In the genomic region with DNA sequence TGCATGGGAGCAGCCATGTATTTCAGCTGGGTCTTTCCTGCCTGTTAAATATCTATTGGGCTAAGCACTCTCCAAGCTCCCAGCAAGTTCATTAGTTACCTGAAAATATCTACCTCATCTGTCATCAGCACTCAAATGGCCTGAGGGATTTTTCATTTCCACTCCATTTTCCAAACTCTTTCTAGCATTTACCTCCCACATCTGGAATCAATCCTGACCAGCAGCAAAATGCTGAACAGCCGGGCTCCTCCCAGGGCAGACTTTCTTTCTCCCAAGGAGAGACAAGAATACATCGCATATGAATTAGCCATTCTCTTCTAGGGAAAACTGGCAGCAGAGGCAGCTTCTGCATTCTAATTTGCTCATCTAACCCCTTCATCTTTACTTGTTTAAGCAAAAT, we compare ENCODE assay signal across 24 cellular contexts.
DNase-seq lines count a peak whose midpoint lies in the region; ATAC-seq and TF ChIP-seq lines count a peak whose summit lies in the region.
"Had no signal": no experiment of that assay in that cellular context is flagged by ENCODE, and none has a peak within 500 bp of the region (broad histone marks: within the 10 kb centered on the region; RNA-seq: fewer than 3 reads in every experiment).

No MANE protein-coding gene starts in this region.

- H3K9ac ChIP-seq in SK-N-SH (no peak overlapping the region), PC-3 (ENCODE audit: low read length) (no peak overlapping the region)

- H3F3A ChIP-seq in SK-N-SH (replicated peaks; ENCODE audit: insufficient read depth): no peaks in the 10 kb centered on the region
- H3F3A ChIP-seq in PC-3 (ENCODE audit: low read length, unreplicated experiment): no peaks in the 10 kb centered on the region

- H3K27me3 Mint-ChIP-seq in nephron progenitor cell (ENCODE audit: low read depth, poor library complexity): peaks cover 3% of the 10 kb centered on the region
- H3K27me3 Mint-ChIP-seq in stimulated activated naive CD8-positive, alpha-beta T cell treated with anti-CD3 and anti-CD28 coated beads, Interleukin-15, amount 100 ng/mL, for 72 hours: no peaks in the 10 kb centered on the region

- H3K27me3 ChIP-seq in SK-N-SH (ENCODE audit: insufficient read depth): no peaks in the 10 kb centered on the region
- H3K27me3 ChIP-seq in PC-3 (ENCODE audit: low read length): no peaks in the 10 kb centered on the region
- H3K27me3 ChIP-seq: BE2C, SJSA1 had no signal

- peak; percentile 45 for DNase-seq in AG08395 (ENCODE audit: low spot score)
- peak; percentile 50 for DNase-seq in SK-N-SH
- DNase-seq in fibroblast of peridontal ligament (ENCODE audit: extremely low read depth): peak; percentile 2
- DNase-seq in nephron progenitor cell: peak; percentile 8
- DNase-seq in DMS153 (lab: John Stamatoyannopoulos, UW): no peak
- DNase-seq in kidney glomerular epithelial cell (lab: John Stamatoyannopoulos, UW): no peak
- DNase-seq in PC-3: no peak
- DNase-seq in stimulated activated naive CD8-positive, alpha-beta T cell treated with anti-CD3 and anti-CD28 coated beads, Interleukin-15, amount 100 ng/mL, for 72 hours: no peak
- DNase-seq: 8988T; BE2C; CD4-positive, CD25-positive, alpha-beta regulatory T cell; COR-L47; DMS79 treated with DMSO at 0.1 percent for 48 hours; H7; HFFc6; Kasumi-1; MM.1S; NCI-H1092; NCI-H1436; NCI-H187 treated with DMSO at 0.1 percent for 48 hours; NCI-H2107; NCI-H748 treated with DMSO at 0.1 percent for 48 hours; NK-92 treated with Interleukin-12 subunit alpha and Interleukin-12 subunit beta, amount 100 ng/mL, for 24 hours had no signal

- no peak overlapping the region for H3K4me3 Mint-ChIP-seq in nephron progenitor cell
- H3K4me3 Mint-ChIP-seq in stimulated activated naive CD8-positive, alpha-beta T cell treated with anti-CD3 and anti-CD28 coated beads, Interleukin-15, amount 100 ng/mL, for 72 hours: no peak overlapping the region
- H3K4me3 Mint-ChIP-seq: CD4-positive, CD25-positive, alpha-beta regulatory T cell; HFFc6 had no signal

- H3K4me3 ChIP-seq in SK-N-SH (ENCODE audit: low read depth in 2 of 2, low read length in 1 of 2) (no peak overlapping the region), PC-3 (ENCODE audit: low read length) (no peak overlapping the region)
- H3K4me3 ChIP-seq: SJSA1 had no signal

- H3K36me3 ChIP-seq in SK-N-SH (replicated peaks in 1 of 2; ENCODE audit: control insufficient read depth in 1 of 2, insufficient read depth in 2 of 2, low read length in 1 of 2): no peaks in the 10 kb centered on the region
- H3K36me3 ChIP-seq in PC-3 (ENCODE audit: low read depth, low read length): no peaks in the 10 kb centered on the region
- H3K36me3 ChIP-seq: BE2C, SJSA1 had no signal

- no TSS peak for BruUV-seq in PC-3 (replicated peaks; lab: Mats Ljungman, UMichigan)

- TF ChIP-seq CTCF in SK-N-SH (IDR thresholded peaks at IDR 0.05) (no peak), nephron progenitor cell (IDR thresholded peaks at IDR 0.05) (no peak), PC-3 (conservative IDR thresholded peaks at IDR 0.05; ENCODE audit: low read depth, low read length) (no peak)

- no peaks in the 10 kb centered on the region for H3K9me3 Mint-ChIP-seq in nephron progenitor cell
- no peaks in the 10 kb centered on the region for H3K9me3 Mint-ChIP-seq in stimulated activated naive CD8-positive, alpha-beta T cell treated with anti-CD3 and anti-CD28 coated beads, Interleukin-15, amount 100 ng/mL, for 72 hours

- H3K4me1 ChIP-seq in SK-N-SH (ENCODE audit: control insufficient read depth in 1 of 2, insufficient read depth in 2 of 2, low read depth in 1 of 2, low read length in 1 of 2): peaks cover 0 to 25% of the 10 kb centered on the region in 2 experiments; a peak in 3 of 4 replicates
- no peaks in the 10 kb centered on the region for H3K4me1 ChIP-seq in PC-3 (ENCODE audit: insufficient read depth, low read length)
- H3K4me1 ChIP-seq: BE2C, SJSA1 had no signal

- no peak for TF ChIP-seq RAD21 in SK-N-SH (IDR thresholded peaks at IDR 0.05; ENCODE audit: low read length)

- H3K9me2 ChIP-seq in SK-N-SH (no peaks in the 10 kb centered on the region), PC-3 (replicated peaks; ENCODE audit: low read length) (no peaks in the 10 kb centered on the region)

- peaks cover 20% of the 10 kb centered on the region for H3K4me1 Mint-ChIP-seq in nephron progenitor cell
- H3K4me1 Mint-ChIP-seq in stimulated activated naive CD8-positive, alpha-beta T cell treated with anti-CD3 and anti-CD28 coated beads, Interleukin-15, amount 100 ng/mL, for 72 hours: no peaks in the 10 kb centered on the region
- H3K4me1 Mint-ChIP-seq: CD4-positive, CD25-positive, alpha-beta regulatory T cell had no signal

- no peaks in the 10 kb centered on the region for H3K9me3 ChIP-seq in SK-N-SH
- H3K9me3 ChIP-seq in PC-3 (ENCODE audit: low read length): no peaks in the 10 kb centered on the region
- H3K9me3 ChIP-seq: BE2C, SJSA1 had no signal

- no peak overlapping the region for H2AFZ ChIP-seq in SK-N-SH (ENCODE audit: low read depth)
- no peak overlapping the region for H2AFZ ChIP-seq in PC-3 (ENCODE audit: low read length)

- peak overlapping the region in 1 of 2 experiments; percentile 96; a peak in 2 of 4 replicates for H3K27ac ChIP-seq in SK-N-SH (ENCODE audit: low read depth in 2 of 2, low read length in 1 of 2)
- no peak overlapping the region for H3K27ac ChIP-seq in PC-3 (ENCODE audit: low read length)
- H3K27ac ChIP-seq: SJSA1 had no signal

- CTCF ChIA-PET in SK-N-SH (lab: Yijun Ruan, JAX) (interaction anchor here (0.9 to 10.1 kb wide), 4 partner anchors 18 to 274 kb away, joined by 3 to 113 read pairs (median 4); partner anchors contain the start of gene MPPED2), PC-3 (lab: Charles Lee) (no interaction called here)

- POLR2A ChIA-PET in SK-N-SH (lab: Yijun Ruan, JAX): interaction anchor here (1.3 to 3.1 kb wide), 3 partner anchors 19 to 537 kb away, joined by 3 to 15 read pairs (median 12); partner anchors contain the start of gene ARL14EP
- POLR2A ChIA-PET in PC-3 (lab: Charles Lee; ENCODE audit: unreplicated experiment): no interaction called here

- TF ChIP-seq EP300 in SK-N-SH (IDR thresholded peaks at IDR 0.05; ENCODE audit: borderline replicate concordance in 1 of 2, low read depth in 1 of 2, low read length in 1 of 2): peak in 1 of 2 experiments; percentile 82; a peak in 2 of 4 replicates

- H3K79me2 ChIP-seq in SK-N-SH (ENCODE audit: insufficient read depth) (no peaks in the 10 kb centered on the region), PC-3 (ENCODE audit: low read length) (no peaks in the 10 kb centered on the region)

- ATAC-seq in PC-3: no peak
- no peak for ATAC-seq in stimulated activated naive CD8-positive, alpha-beta T cell treated with anti-CD3 and anti-CD28 coated beads, Interleukin-15, amount 100 ng/mL, for 72 hours

- no peak overlapping the region for H3K27ac Mint-ChIP-seq in nephron progenitor cell
- no peak overlapping the region for H3K27ac Mint-ChIP-seq in stimulated activated naive CD8-positive, alpha-beta T cell treated with anti-CD3 and anti-CD28 coated beads, Interleukin-15, amount 100 ng/mL, for 72 hours
- H3K27ac Mint-ChIP-seq: CD4-positive, CD25-positive, alpha-beta regulatory T cell; HFFc6 had no signal

- H3K36me3 Mint-ChIP-seq in nephron progenitor cell (ENCODE audit: low read depth): no peaks in the 10 kb centered on the region
- H3K36me3 Mint-ChIP-seq: CD4-positive, CD25-positive, alpha-beta regulatory T cell had no signal

- intact Hi-C loops in PC-3 (cut with micrococcal nuclease): no loop called here

- H3K4me2 ChIP-seq in SK-N-SH (no peak overlapping the region), PC-3 (ENCODE audit: low read length) (no peak overlapping the region)

- WGBS in SK-N-SH (ENCODE audit: low lambda C conversion rate): 19% methylated on average over 2 of the region's 2 CpGs

- no peaks in the 10 kb centered on the region for H4K20me1 ChIP-seq in SK-N-SH (ENCODE audit: insufficient read depth)
- H4K20me1 ChIP-seq in PC-3 (ENCODE audit: low read length): no peaks in the 10 kb centered on the region

TF ChIP-seq in SK-N-SH, 30 proteins besides CTCF, POLR2A, EP300 and RAD21:
- TF ChIP-seq TCF12 (IDR thresholded peaks at IDR 0.05) (peak; percentile 39; the same call in 1 of the 2 replicates), CHD2 (IDR thresholded peaks at IDR 0.05; ENCODE audit: low read length, partially characterized antibody) (peak; percentile 51), RCOR1 (IDR thresholded peaks at IDR 0.05; ENCODE audit: low read length) (peak; percentile 53), JUND (IDR thresholded peaks at IDR 0.05) (no peak), GATA2 (CRISPR knock-in tag; IDR thresholded peaks at IDR 0.05) (peak; percentile 70)

Comparison
In these comparisons a context has a peak if more than half of its experiments do, and no peak if none do; other contexts are left out.
1. DNase-seq: peak in AG08395 (single experiment), SK-N-SH (single experiment), fibroblast of peridontal ligament (single experiment) and nephron progenitor cell (single experiment); none in DMS153 (single experiment), kidney glomerular epithelial cell (single experiment), PC-3 (single experiment) and stimulated activated naive CD8-positive, alpha-beta T cell treated with anti-CD3 and anti-CD28 coated beads, Interleukin-15, amount 100 ng/mL, for 72 hours (0 of 2).